38 cellular contexts compared by ENCODE assay signal in genomic region chr19:51792932-51793331, GRCh38. TPM values are rescaled to one million over a fixed set of nuclear protein-coding genes. Genes with fewer than 3 reads are reported as not detected.
"Had no signal": no experiment of that assay in that cellular context is flagged by ENCODE, and none has a peak within 500 bp of the region (broad histone marks: within the 10 kb centered on the region; RNA-seq: fewer than 3 reads in every experiment).

No MANE protein-coding gene starts in this region.

- DNase-seq: Karpas-422, Kasumi-1, MG63, MM.1S, MV-4-11, NCI-H1048, NCI-H1092, NCI-H1092 treated with DMSO at 0.1 percent for 48 hours, NCI-H1105, NCI-H1105 treated with DMSO at 0.1 percent for 48 hours, NCI-H1417, NCI-H1417 treated with DMSO at 0.1 percent for 48 hours, NCI-H1436, NCI-H1436 treated with DMSO at 0.1 percent for 48 hours, NCI-H146, NCI-H1694, NCI-H1694 treated with DMSO at 0.1 percent for 48 hours, NCI-H187, NCI-H187 treated with DMSO at 0.1 percent for 48 hours, NCI-H1930, NCI-H2029, NCI-H2029 treated with DMSO at 0.1 percent for 48 hours, NCI-H2081, NCI-H2081 treated with DMSO at 0.1 percent for 48 hours, NCI-H2107, NCI-H2171, NCI-H2171 treated with DMSO at 0.1 percent for 48 hours, NCI-H226, NCI-H345, NCI-H446, NCI-H446 treated with DMSO at 0.1 percent for 48 hours, NCI-H510A, NCI-H510A treated with DMSO at 0.1 percent for 48 hours, NCI-H524 had no signal

- H3K4me3 ChIP-seq: MG63 had no signal

- H3K36me3 ChIP-seq: MG63 had no signal

- H3K9me3 ChIP-seq: MG63 had no signal

RNA-seq across cellular contexts. Expression of gene FPR3, which starts 2.0 kb away (rescaled TPM):
- total RNA-seq: LHCN-M2, MCF 10A, NCI-H460 had no signal

RNA-seq across cellular contexts. Expression of gene FPR2, which starts 32.0 kb away (rescaled TPM):
- total RNA-seq: M059J, MCF 10A, NCI-H460 had no signal

RNA-seq across cellular contexts. Expression of gene FPR1, which starts 41.3 kb away (rescaled TPM):
- total RNA-seq: NCI-H460 had no signal
